In the genomic region with DNA sequence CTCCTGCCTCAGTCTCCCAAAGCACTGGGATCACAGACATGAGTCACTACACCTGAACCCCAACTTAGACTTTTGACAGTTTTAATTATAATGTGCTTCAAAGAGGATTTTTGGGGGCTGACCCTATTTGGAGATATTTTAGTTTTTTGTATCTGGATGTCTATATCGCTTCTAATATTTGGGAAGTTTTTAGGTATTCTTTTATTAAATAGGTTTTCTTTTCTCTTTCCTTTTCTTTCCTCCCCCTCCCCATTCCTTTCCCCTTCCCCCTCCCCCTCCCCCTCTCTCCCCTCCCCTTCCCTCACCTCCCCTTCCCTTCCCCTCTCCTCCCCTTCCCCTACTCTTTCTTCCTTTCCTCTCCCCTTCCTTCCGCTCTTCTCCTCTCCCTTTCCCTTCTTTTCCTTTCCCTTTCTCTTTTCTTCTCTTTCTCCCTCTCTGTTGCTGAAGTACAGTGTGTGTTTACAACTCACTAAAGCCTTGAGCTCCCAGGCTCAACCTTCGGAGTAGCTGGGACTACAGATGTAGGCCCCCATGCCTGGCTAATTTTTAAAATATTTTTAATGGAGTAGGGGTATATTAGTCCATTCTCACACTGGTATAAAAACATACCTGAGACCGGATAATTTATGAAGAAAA, we compare ENCODE assay signal across 8 cellular contexts. TPM values are rescaled to one million over a fixed set of nuclear protein-coding genes. Genes with fewer than 3 reads are reported as not detected.
"Had no signal": no experiment of that assay in that cellular context is flagged by ENCODE, and none has a peak within 500 bp of the region (broad histone marks: within the 10 kb centered on the region; RNA-seq: fewer than 3 reads in every experiment).

No MANE protein-coding gene starts in this region.

- DNase-seq: GF-D8 had no signal

- FAIRE-seq: G401.6, GM12878, GM12891, GM12892, GM18507, GM19239 had no signal

- ATAC-seq: GM12878 had no signal

- H3K4me3 ChIP-seq: GM12878 had no signal

RNA-seq across cellular contexts. Expression of a gene that starts 24.4 kb away (rescaled TPM):
- total RNA-seq: G401, GM12878 had no signal
- polyA plus RNA-seq: GM12878 had no signal
